In genomic region chr6:37407948-37408347, GRCh38 we compare ENCODE assay signal across 16 cellular contexts. TPM values are rescaled to one million over a fixed set of nuclear protein-coding genes. Genes with fewer than 3 reads are reported as not detected.
DNase-seq lines count a peak whose midpoint lies in the region; ATAC-seq, FAIRE-seq and TF ChIP-seq lines count a peak whose summit lies in the region.
"Had no signal": no experiment of that assay in that cellular context is flagged by ENCODE, and none has a peak within 500 bp of the region (broad histone marks: within the 10 kb centered on the region; RNA-seq: fewer than 3 reads in every experiment).

No MANE protein-coding gene starts in this region.

- whole genome bisulfite sequencing in K562 (ENCODE audit: insufficient coverage, low coverage, missing lambda C conversion rate) = 24% methylated on average over 5 of the region's 5 CpGs

- H3K27me3 ChIP-seq in Karpas-422 (ENCODE audit: low read length) (no peaks in the 10 kb centered on the region), K562 (ENCODE audit: control insufficient read depth in 2 of 2, insufficient read depth in 2 of 2, low read length in 2 of 2) (no peaks in the 10 kb centered on the region), keratinocyte (ENCODE audit: control insufficient read depth, extremely low read depth, insufficient read depth, low read length) (no peaks in the 10 kb centered on the region)

- H3K4me1 ChIP-seq in Karpas-422 (ENCODE audit: low read length) (no peaks in the 10 kb centered on the region), K562 (replicated peaks in 1 of 2; ENCODE audit: control insufficient read depth in 2 of 2, insufficient read depth in 2 of 2, low read length in 2 of 2) (no peaks in the 10 kb centered on the region), keratinocyte (ENCODE audit: control insufficient read depth, extremely low read depth, insufficient read depth, low read length) (peaks cover 15% of the 10 kb centered on the region)

- H3K36me3 ChIP-seq in Karpas-422 (ENCODE audit: insufficient read depth, low read length) (no peaks in the 10 kb centered on the region), K562 (ENCODE audit: control insufficient read depth, insufficient read depth, low read length) (no peaks in the 10 kb centered on the region), keratinocyte (ENCODE audit: control insufficient read depth in 2 of 2, extremely low read depth in 1 of 2, insufficient read depth in 2 of 2, low read length in 2 of 2) (no peaks in the 10 kb centered on the region)

- no peak overlapping the region for H3K27ac ChIP-seq in Karpas-422 (ENCODE audit: low read length)
- no peak overlapping the region for H3K27ac ChIP-seq in K562 (ENCODE audit: extremely low read depth, low read depth, low read length)
- no peak overlapping the region for H3K27ac ChIP-seq in keratinocyte (ENCODE audit: control insufficient read depth, insufficient read depth, low read length)
- H3K27ac ChIP-seq: 22Rv1 had no signal

- TF ChIP-seq POLR2A in K562 (conservative IDR thresholded peaks at IDR 0.05) = no peak

- FAIRE-seq in K562 (lab: Jason Lieb, UNC) = no peak
- peak; percentile 41 for FAIRE-seq in keratinocyte (lab: Jason Lieb, UNC)
- FAIRE-seq: D721Med, GM19239 had no signal

- TF ChIP-seq RAD21 in K562 (CRISPR knock-in tag; conservative IDR thresholded peaks at IDR 0.05 in 1 of 2, IDR thresholded peaks at IDR 0.05 in 1 of 2) = no peak

- TF ChIP-seq CTCF in K562 (IDR thresholded peaks at IDR 0.05 in 2 of 3, conservative IDR thresholded peaks at IDR 0.05 in 1 of 3; ENCODE audit: insufficient read depth in 2 of 3, low read depth in 1 of 3, low read length in 3 of 3) = no peak
- TF ChIP-seq CTCF in keratinocyte (optimal IDR thresholded peaks at IDR 0.05 in 1 of 3, IDR thresholded peaks at IDR 0.05 in 1 of 3, conservative IDR thresholded peaks at IDR 0.05 in 1 of 3; ENCODE audit: extremely low read depth in 1 of 3, insufficient read depth in 2 of 3, low read length in 3 of 3) = no peak

- H2AFZ ChIP-seq in Karpas-422 (ENCODE audit: low read length) (no peak overlapping the region), K562 (ENCODE audit: low read depth, low read length) (peak overlapping the region; percentile 40), keratinocyte (ENCODE audit: control insufficient read depth, low read length) (no peak overlapping the region)

- intact Hi-C loops in K562 (cut with micrococcal nuclease) = no loop called here

- H3K4me3 ChIP-seq in Karpas-422 (ENCODE audit: low read length) (no peak overlapping the region), K562 (no peak overlapping the region), keratinocyte (ENCODE audit: control insufficient read depth in 2 of 3, extremely low read depth in 1 of 3, insufficient read depth in 2 of 3, low read depth in 1 of 3, low read length in 3 of 3) (no peak overlapping the region)

- no peaks in the 10 kb centered on the region for H3K9me3 ChIP-seq in Karpas-422 (ENCODE audit: low read length)
- H3K9me3 ChIP-seq in K562 (replicated peaks; ENCODE audit: control insufficient read depth, insufficient read depth, low read depth, low read length) = no peaks in the 10 kb centered on the region
- H3K9me3 ChIP-seq in keratinocyte (ENCODE audit: control insufficient read depth, low read depth, low read length) = no peaks in the 10 kb centered on the region

- no peaks in the 10 kb centered on the region for H3K79me2 ChIP-seq in Karpas-422 (ENCODE audit: low read length)
- no peaks in the 10 kb centered on the region for H3K79me2 ChIP-seq in K562 (ENCODE audit: control insufficient read depth, insufficient read depth, low read length)
- H3K79me2 ChIP-seq in keratinocyte (ENCODE audit: control insufficient read depth, insufficient read depth, low read length) = no peaks in the 10 kb centered on the region

- no peak overlapping the region for H3K4me2 ChIP-seq in Karpas-422 (ENCODE audit: low read depth, low read length, poor library complexity, severe bottlenecking)
- no peak overlapping the region for H3K4me2 ChIP-seq in K562 (ENCODE audit: insufficient read depth, low read length)
- H3K4me2 ChIP-seq in keratinocyte (ENCODE audit: control insufficient read depth, extremely low read depth, insufficient read depth, low read depth, low read length) = no peak overlapping the region

- POLR2A ChIA-PET in K562 (lab: Yijun Ruan, JAX) = interaction anchor here (0.5 kb wide), 1 partner anchor 10 kb away, joined by 3 read pairs; no protein-coding TSS in a partner anchor

- no peaks in the 10 kb centered on the region for H3K9me1 ChIP-seq in K562 (ENCODE audit: control insufficient read depth, insufficient read depth, low read length)
- no peaks in the 10 kb centered on the region for H3K9me1 ChIP-seq in keratinocyte (ENCODE audit: control insufficient read depth, extremely low read depth, insufficient read depth, low read length)

- no peak for TF ChIP-seq EP300 in K562 (IDR thresholded peaks at IDR 0.05; ENCODE audit: low read length)

- H4K20me1 ChIP-seq in Karpas-422 (ENCODE audit: insufficient read depth, low read depth, low read length) (no peaks in the 10 kb centered on the region), K562 (replicated peaks; ENCODE audit: control insufficient read depth, insufficient read depth, low read length) (no peaks in the 10 kb centered on the region), keratinocyte (ENCODE audit: control insufficient read depth, extremely low read depth, insufficient read depth, low read length) (no peaks in the 10 kb centered on the region)

- H3K9ac ChIP-seq in Karpas-422 (ENCODE audit: low read length) (no peak overlapping the region), K562 (ENCODE audit: insufficient read depth in 1 of 2, low read depth in 2 of 2, low read length in 2 of 2) (no peak overlapping the region), keratinocyte (ENCODE audit: control insufficient read depth, extremely low read depth, insufficient read depth, low read length) (no peak overlapping the region)

- dilution Hi-C loops in keratinocyte (cut with MboI; ENCODE audit: extremely low pct_ligation_motif_present, low sequenced_read_pairs) = no loop called here

- no peaks in the 10 kb centered on the region for H3K9me2 ChIP-seq in Karpas-422 (replicated peaks; ENCODE audit: insufficient read depth, low read length)

- in situ Hi-C loops in K562 (cut with MboI) = no loop called here

- BruUV-seq in K562 (replicated peaks; lab: Mats Ljungman, UMichigan) = no TSS peak

- DNase-seq in NCI-H82 (lab: John Stamatoyannopoulos, UW) = peak; percentile 54
- DNase-seq in NCI-H82 treated with DMSO at 0.1 percent for 48 hours (lab: John Stamatoyannopoulos, UW; ENCODE audit: unreplicated experiment) = no peak
- peak; percentile 27 for DNase-seq in Karpas-422
- DNase-seq in K562 (ENCODE audit: extremely low read depth in 1 of 4, low spot score in 3 of 4) = no peak
- no peak for DNase-seq in keratinocyte (ENCODE audit: low read depth, low spot score)
- no peak for DNase-seq in stimulated activated naive CD8-positive, alpha-beta T cell treated with anti-CD3 and anti-CD28 coated beads, Interleukin-15, Interleukin-2, amounts not matched to agents 100 U/mL and 50 U/mL, for 24 hours
- DNase-seq: CD8-positive, alpha-beta T cell; COR-L47; DMS53; GF-D8 had no signal

- ATAC-seq in K562 (0 out of 3 replicates have a peak, but pooled peaks have one; percentile 21), HG03469 (IDR thresholded peaks at IDR 0.05; ENCODE audit: unreplicated experiment) (no peak), HG03108 (IDR thresholded peaks at IDR 0.05; ENCODE audit: unreplicated experiment) (no peak)
- no peak for ATAC-seq in stimulated activated naive CD8-positive, alpha-beta T cell treated with anti-CD3 and anti-CD28 coated beads, Interleukin-15, Interleukin-2, amounts not matched to agents 100 U/mL and 50 U/mL, for 24 hours
- ATAC-seq: CD8-positive, alpha-beta T cell; HCT116 had no signal

- CTCF ChIA-PET in K562 (lab: Yijun Ruan, JAX; ENCODE audit: low intra/inter-chr PET ratio) = no interaction called here

RNA-seq across cellular contexts. Expression of gene CMTR1, which starts 25.1 kb away (rescaled TPM):
- 28.7 and 40.0 TPM in 2 replicates for total RNA-seq in Karpas-422 (2014; rRNA removed; shearing (Covaris generic); ENCODE audit: low replicate concordance)
- total RNA-seq in K562 (2011; cell fraction: chromatin; rRNA removed; ENCODE audit: low replicate concordance) = 145 and 164 TPM in 2 replicates
- total RNA-seq in K562 (2011; cell fraction: nucleolus; rRNA removed) = 88.0 and 89.7 TPM in 2 replicates
- total RNA-seq in K562 (2011; cell fraction: nucleoplasm; rRNA removed) = 125 and 166 TPM in 2 replicates
- total RNA-seq in K562 (2014; rRNA removed) (43.9 and 49.9 TPM in 2 replicates), K562 (2014; rRNA removed; fragmentation: Illumina TruSeq; extraction: Trizol) (49.5 and 50.9 TPM in 2 replicates), K562 (2015; rRNA removed; fragmentation: Illumina TruSeq; extraction: Trizol) (49.4 and 50.4 TPM in 2 replicates), K562 (2021) (57.7 and 63.5 TPM in 2 replicates)
- polyA plus RNA-seq in K562 (2011; rRNA removed) (42.6 and 48.8 TPM in 2 replicates), K562 (2014; fragmentation: Illumina TruSeq; extraction: Trizol) (60.3 and 61.9 TPM in 2 replicates), K562 (2014; fragmentation: Nextera tagmentation; extraction: Ambion mirVana) (1 to 10 TPM; 2.9 to 5.5 TPM), K562 (2014; rRNA removed) (55.3 and 55.9 TPM in 2 replicates), keratinocyte (23.8 to 27.8 TPM (median 24.6 TPM) in 3 replicates)
- polyA plus RNA-seq in K562 (2011; cell fraction: cytosol; rRNA removed) = 26.9 and 37.2 TPM in 2 replicates
- 178 and 187 TPM in 2 replicates for polyA plus RNA-seq in K562 (2011; cell fraction: nucleus; rRNA removed)
- 43.6 and 44.4 TPM in 2 replicates for polyA plus RNA-seq in K562 (2012)
- 32.4 and 38.8 TPM in 2 replicates for polyA minus RNA-seq in K562 (2011; rRNA and poly(A)+ RNA removed)
- polyA minus RNA-seq in K562 (2011; cell fraction: cytosol; rRNA and poly(A)+ RNA removed) = 14.8 and 19.9 TPM in 2 replicates
- polyA minus RNA-seq in K562 (2011; cell fraction: nucleus; rRNA and poly(A)+ RNA removed) = 21.1 and 34.2 TPM in 2 replicates
- polyA plus RNA-seq in keratinocyte (2011; ENCODE audit: low read depth) = 10.2 TPM
- polyA plus RNA-seq in keratinocyte (2011; cell fraction: cytosol; rRNA removed) = 13.2 and 13.5 TPM in 2 replicates
- 65.7 and 66.0 TPM in 2 replicates for polyA plus RNA-seq in keratinocyte (2011; cell fraction: nucleus; rRNA removed)
- 12.7 and 27.8 TPM in 2 replicates for polyA plus RNA-seq in keratinocyte (2012; ENCODE audit: low replicate concordance)
- polyA minus RNA-seq in keratinocyte = 25.1 to 29.4 TPM (median 25.7 TPM) in 3 replicates
- 12.5 TPM for polyA minus RNA-seq in keratinocyte (2011; cell fraction: cytosol; rRNA and poly(A)+ RNA removed)
- polyA minus RNA-seq in keratinocyte (2011; cell fraction: nucleus; rRNA and poly(A)+ RNA removed) = 28.8 and 46.5 TPM in 2 replicates

RNA-seq across cellular contexts. Expression of gene RNF8, which starts 54.2 kb away (rescaled TPM):
- total RNA-seq in Karpas-422 (2014; rRNA removed; shearing (Covaris generic); ENCODE audit: low replicate concordance) = 22.5 and 32.7 TPM in 2 replicates
- 19.2 and 43.1 TPM in 2 replicates for total RNA-seq in K562 (2011; cell fraction: chromatin; rRNA removed; ENCODE audit: low replicate concordance)
- total RNA-seq in K562 (2011; cell fraction: nucleolus; rRNA removed) = 12.0 and 14.1 TPM in 2 replicates
- 25.6 and 32.9 TPM in 2 replicates for total RNA-seq in K562 (2011; cell fraction: nucleoplasm; rRNA removed)
- 37.3 and 37.5 TPM in 2 replicates for total RNA-seq in K562 (2014; rRNA removed)
- 42.8 and 50.8 TPM in 2 replicates for total RNA-seq in K562 (2014; rRNA removed; fragmentation: Illumina TruSeq; extraction: Trizol)
- total RNA-seq in K562 (2015; rRNA removed; fragmentation: Illumina TruSeq; extraction: Trizol) = 38.6 and 45.5 TPM in 2 replicates
- 28.5 and 30.0 TPM in 2 replicates for total RNA-seq in K562 (2021)
- polyA plus RNA-seq in K562 (2011; rRNA removed) = 28.5 and 35.1 TPM in 2 replicates
- polyA plus RNA-seq in K562 (2011; cell fraction: cytosol; rRNA removed) = 10.9 and 16.7 TPM in 2 replicates
- polyA plus RNA-seq in K562 (2011; cell fraction: nucleus; rRNA removed) = 18.9 and 21.9 TPM in 2 replicates
- 19.3 and 25.3 TPM in 2 replicates for polyA plus RNA-seq in K562 (2012)
- 42.1 and 47.0 TPM in 2 replicates for polyA plus RNA-seq in K562 (2014; fragmentation: Illumina TruSeq; extraction: Trizol)
- polyA plus RNA-seq in K562 (2014; fragmentation: Nextera tagmentation; extraction: Ambion mirVana) = 10 to 100 TPM; 10.6 to 13.0 TPM
- polyA plus RNA-seq in K562 (2014; rRNA removed) = 36.6 and 40.6 TPM in 2 replicates
- polyA minus RNA-seq in K562 (2011; rRNA and poly(A)+ RNA removed) = 24.9 and 30.1 TPM in 2 replicates
- 9.1 and 14.6 TPM in 2 replicates for polyA minus RNA-seq in K562 (2011; cell fraction: cytosol; rRNA and poly(A)+ RNA removed)
- 14.9 and 28.0 TPM in 2 replicates for polyA minus RNA-seq in K562 (2011; cell fraction: nucleus; rRNA and poly(A)+ RNA removed)
- 25.3 to 34.5 TPM (median 25.7 TPM) in 3 replicates for polyA plus RNA-seq in keratinocyte
- 61.4 TPM for polyA plus RNA-seq in keratinocyte (2011; ENCODE audit: low read depth)
- polyA plus RNA-seq in keratinocyte (2011; cell fraction: cytosol; rRNA removed) = 28.9 and 34.6 TPM in 2 replicates
- polyA plus RNA-seq in keratinocyte (2011; cell fraction: nucleus; rRNA removed) = 34.2 and 39.3 TPM in 2 replicates
- polyA plus RNA-seq in keratinocyte (2012; ENCODE audit: low replicate concordance) = 18.6 and 24.8 TPM in 2 replicates
- polyA minus RNA-seq in keratinocyte = 8.4 to 16.4 TPM (median 12.7 TPM) in 3 replicates
- 17.3 TPM for polyA minus RNA-seq in keratinocyte (2011; cell fraction: cytosol; rRNA and poly(A)+ RNA removed)
- 9.5 and 12.8 TPM in 2 replicates for polyA minus RNA-seq in keratinocyte (2011; cell fraction: nucleus; rRNA and poly(A)+ RNA removed)

Comparison
In these comparisons a context has a peak if more than half of its experiments do, and no peak if none do; other contexts are left out.
1. DNase-seq: peak in NCI-H82 (single experiment) and Karpas-422 (single experiment); none in NCI-H82 treated with DMSO at 0.1 percent for 48 hours (single experiment), K562 (0 of 4), keratinocyte (single experiment) and stimulated activated naive CD8-positive, alpha-beta T cell treated with anti-CD3 and anti-CD28 coated beads, Interleukin-15, Interleukin-2, amounts not matched to agents 100 U/mL and 50 U/mL, for 24 hours (single experiment).